In the genomic region with DNA sequence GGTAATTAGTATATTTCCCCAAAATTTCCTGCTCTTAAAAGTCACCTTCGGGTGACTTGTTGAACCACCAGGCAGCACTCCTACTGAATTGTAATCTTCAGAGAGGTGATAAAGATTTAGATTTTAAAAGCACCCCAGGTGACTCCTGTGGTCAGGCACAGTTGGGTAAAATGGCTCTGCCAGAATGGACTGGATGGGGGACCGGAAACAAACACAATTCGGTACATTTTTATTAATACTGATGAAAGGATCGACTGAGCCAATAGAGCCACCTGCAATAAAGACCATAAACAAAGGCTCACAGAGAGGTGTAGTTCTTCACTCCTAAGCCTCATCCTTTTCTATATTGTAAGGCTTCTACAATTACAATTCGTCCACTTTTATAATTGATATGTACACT, we compare ENCODE assay signal across 1 cellular context.
A peak's percentile ranks its signal among the peaks of the same experiment; 100 is the strongest.
TF ChIP-seq lines count a peak whose summit lies in the region.

No MANE protein-coding gene starts in this region.

TF ChIP-seq in K562, 482 proteins besides CTCF, POLR2A, EP300 and RAD21:
- TF ChIP-seq ZNF280B (CRISPR knock-in tag; IDR thresholded peaks at IDR 0.05): no peak
- TF ChIP-seq LCOR (CRISPR knock-in tag; IDR thresholded peaks at IDR 0.05): no peak
- 0 out of 2 replicates have a peak, but pooled peaks have one; percentile 12 for TF ChIP-seq BACH1 (tag; IDR thresholded peaks at IDR 0.05)
- no peak for TF ChIP-seq HDAC3 (IDR thresholded peaks at IDR 0.05; ENCODE audit: borderline replicate concordance, partially characterized antibody)
- no peak for TF ChIP-seq HLTF (IDR thresholded peaks at IDR 0.05)
- no peak for TF ChIP-seq SETDB1 (IDR thresholded peaks at IDR 0.05; ENCODE audit: low read length)
- TF ChIP-seq CC2D1A (IDR thresholded peaks at IDR 0.05): no peak
- peak; percentile 2; the same call in 1 of the 2 replicates for TF ChIP-seq FOSL1 (tag; conservative IDR thresholded peaks at IDR 0.05)
- TF ChIP-seq NFIC (IDR thresholded peaks at IDR 0.05): no peak
- TF ChIP-seq ZNF24 (IDR thresholded peaks at IDR 0.05): no peak
